ENCODE assay signal across 10 cellular contexts in genomic region chr11:32792111-32792947, GRCh38. TPM values are rescaled to one million over a fixed set of nuclear protein-coding genes. Genes with fewer than 3 reads are reported as not detected.
DNase-seq lines count a peak whose midpoint lies in the region; ATAC-seq and TF ChIP-seq lines count a peak whose summit lies in the region.
"Had no signal": no experiment of that assay in that cellular context is flagged by ENCODE, and none has a peak within 500 bp of the region (broad histone marks: within the 10 kb centered on the region; RNA-seq: fewer than 3 reads in every experiment).

No MANE protein-coding gene starts in this region.

- H2AFZ ChIP-seq in parathyroid adenoma: no peak overlapping the region

- peak overlapping the region; percentile 58 for H3K4me2 ChIP-seq in parathyroid adenoma (ENCODE audit: low read length)

- no peaks in the 10 kb centered on the region for H3K27me3 ChIP-seq in parathyroid adenoma (ENCODE audit: control insufficient read depth, insufficient read depth, low read length)
- no peaks in the 10 kb centered on the region for H3K27me3 ChIP-seq in uterus
- H3K27me3 ChIP-seq: tibial artery had no signal

- ATAC-seq in GM18909 (IDR thresholded peaks at IDR 0.05; ENCODE audit: poor library complexity, unreplicated experiment) (peak; percentile 20), HG03196 (IDR thresholded peaks at IDR 0.05; ENCODE audit: unreplicated experiment) (peak; percentile 10)

- no peaks in the 10 kb centered on the region for H3K4me1 ChIP-seq in parathyroid adenoma
- H3K4me1 ChIP-seq in uterus: no peaks in the 10 kb centered on the region
- H3K4me1 ChIP-seq: tibial artery had no signal

- H3K27ac ChIP-seq in parathyroid adenoma: no peak overlapping the region
- no peak overlapping the region for H3K27ac ChIP-seq in uterus
- H3K27ac ChIP-seq: tibial artery had no signal

- no peaks in the 10 kb centered on the region for H3K9me3 ChIP-seq in parathyroid adenoma (ENCODE audit: control insufficient read depth, low read length)
- H3K9me3 ChIP-seq in uterus: no peaks in the 10 kb centered on the region
- H3K9me3 ChIP-seq: tibial artery had no signal

- no peak for TF ChIP-seq POLR2A in uterus (IDR thresholded peaks at IDR 0.05)

- no peaks in the 10 kb centered on the region for H3K79me2 ChIP-seq in parathyroid adenoma

- no peak overlapping the region for H3K9ac ChIP-seq in parathyroid adenoma

- H3K36me3 ChIP-seq in parathyroid adenoma (ENCODE audit: control insufficient read depth, insufficient read depth, low read length): no peaks in the 10 kb centered on the region
- no peaks in the 10 kb centered on the region for H3K36me3 ChIP-seq in uterus
- H3K36me3 ChIP-seq: tibial artery had no signal

- DNase-seq in cerebellar cortex (ENCODE audit: low spot score): peak; percentile 1
- no peak for DNase-seq in uterus
- DNase-seq in NCI-H446 (lab: John Stamatoyannopoulos, UW): no peak
- no peak for DNase-seq in activated T-cell treated with anti-CD3 and anti-CD28 coated beads, Interleukin-2, amount 50 U/mL, for 1 hour
- no peak for DNase-seq in activated CD4-positive, alpha-beta T cell treated with anti-CD3 and anti-CD28 coated beads, Interleukin-2, amount 50 U/mL, for 48 hours

- no peak overlapping the region for H3K4me3 ChIP-seq in parathyroid adenoma (ENCODE audit: low read depth, low read length)
- no peak overlapping the region for H3K4me3 ChIP-seq in uterus

- intact Hi-C loops in uterus (cut with DNase I; ENCODE audit: low total_unique reads): no loop called here

- TF ChIP-seq CTCF in parathyroid adenoma (IDR thresholded peaks at IDR 0.05): no peak
- TF ChIP-seq CTCF in uterus (IDR thresholded peaks at IDR 0.05): no peak

RNA-seq across cellular contexts. Expression of gene CCDC73, which starts 2.1 kb away (rescaled TPM):
- total RNA-seq in uterus: under 1 TPM in 1 of 4 donors, not detected in 3; 0.55 TPM
- total RNA-seq: dermis microvascular lymphatic vessel endothelial cell had no signal

RNA-seq across cellular contexts. Expression of gene PRRG4, which starts 37.4 kb away (rescaled TPM):
- 1 to 10 TPM in 2 of 4 donors, under 1 TPM in 2; 0.29 to 2.3 (median 1.4) TPM for total RNA-seq in uterus
